ENCODE assay signal across 23 cellular contexts in the genomic region with DNA sequence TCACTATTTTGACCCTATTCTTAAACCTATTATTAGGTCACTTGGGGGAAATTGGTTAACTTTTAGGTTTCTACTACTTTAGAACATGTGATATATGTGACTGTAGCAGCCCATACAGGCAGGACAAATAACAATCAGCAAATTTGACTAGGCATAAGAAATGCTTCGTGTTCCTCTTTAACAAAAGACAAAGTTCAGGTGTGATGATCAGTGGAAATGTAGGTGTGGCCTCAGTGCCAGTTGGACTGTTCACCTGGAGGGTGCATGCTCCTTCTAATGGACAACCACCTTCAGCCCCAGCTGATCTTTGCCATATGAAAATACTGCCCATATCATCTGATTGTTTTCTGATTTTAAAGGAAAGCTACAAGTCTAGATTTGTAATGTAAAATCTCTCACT.
"Had no signal": no experiment of that assay in that cellular context is flagged by ENCODE, and none has a peak within 500 bp of the region (broad histone marks: within the 10 kb centered on the region; RNA-seq: fewer than 3 reads in every experiment).

No MANE protein-coding gene starts in this region.

- H3K4me3 ChIP-seq: dorsolateral prefrontal cortex, heart right ventricle, lung, psoas muscle, right lobe of liver, spleen, testis, tibial nerve had no signal

- H3K9me3 ChIP-seq: heart right ventricle, psoas muscle, right lobe of liver, spleen, testis, tibial nerve had no signal

- H3K27me3 ChIP-seq: dorsolateral prefrontal cortex, heart right ventricle, right lobe of liver, spleen, testis, tibial nerve had no signal

- ATAC-seq: esophagus mucosa; heart right ventricle; left ventricle myocardium superior; psoas muscle; stimulated activated naive B cell treated with anti-CD40 and anti-IgM and Interleukin-4, amounts not matched to agents 10 μg/mL and 1 μg/mL and 100 μg/mL, for 72 hours; stimulated activated naive CD8-positive, alpha-beta T cell treated with anti-CD3 and anti-CD28 coated beads, Interleukin-15, amount 100 ng/mL, for 72 hours had no signal

- H3K27ac ChIP-seq: dorsolateral prefrontal cortex, heart right ventricle, psoas muscle, right lobe of liver, spleen, testis, tibial nerve had no signal

- DNase-seq: cortex of kidney; dorsolateral prefrontal cortex; effector memory CD4-positive, alpha-beta T cell; heart right ventricle; hypothalamus; left ventricle myocardium superior; mesenchymal stem cell; midbrain; naive B cell; nephron progenitor cell; psoas muscle; retina; right lobe of liver; spleen; stimulated activated CD4-positive, alpha-beta T cell treated with anti-CD3 and anti-CD28 coated beads, Interleukin-15, amount 100 ng/mL, for 24 hours; stimulated activated CD4-positive, alpha-beta T cell treated with anti-CD3 and anti-CD28 coated beads, Interleukin-1b, Interleukin-23, amount 100 ng/mL, for 48 hours; stimulated activated CD4-positive, alpha-beta T cell treated with anti-CD3 and anti-CD28 coated beads, Interleukin-4, amount 100 ng/mL, for 4 hours; stimulated activated naive B cell treated with anti-CD40 and anti-IgM and Interleukin-4, amounts not matched to agents 10 μg/mL and 1 μg/mL and 100 μg/mL, for 72 hours; stimulated activated naive CD8-positive, alpha-beta T cell treated with anti-CD3 and anti-CD28 coated beads, Interleukin-15, amount 100 ng/mL, for 72 hours; testis had no signal

- H3K4me1 ChIP-seq: right lobe of liver, testis had no signal
